In genomic region chr9:70911791-70912190, GRCh38 we compare ENCODE assay signal across 27 cellular contexts.
"Had no signal": no experiment of that assay in that cellular context is flagged by ENCODE, and none has a peak within 500 bp of the region (broad histone marks: within the 10 kb centered on the region; RNA-seq: fewer than 3 reads in every experiment).

No MANE protein-coding gene starts in this region.

- FAIRE-seq: small intestine, urothelium cell line had no signal

- H3K27me3 ChIP-seq: neural progenitor cell, ovary, right lobe of liver, sigmoid colon, suprapubic skin, testis, tibial nerve, upper lobe of left lung, vagina had no signal

- ATAC-seq: naive thymus-derived CD4-positive, alpha-beta T cell; natural killer cell; psoas muscle; right cardiac atrium; right lobe of liver; stimulated activated effector memory CD8-positive, alpha-beta T cell treated with anti-CD3 and anti-CD28 coated beads, Interleukin-12 subunit alpha, Interleukin-12 subunit beta, amount 100 ng/mL, for 72 hours; stimulated activated naive B cell treated with anti-CD40 and anti-IgM and Interleukin-4, amounts not matched to agents 10 μg/mL and 1 μg/mL and 100 μg/mL, for 72 hours; stimulated activated naive CD8-positive, alpha-beta T cell treated with anti-CD3 and anti-CD28 coated beads, Interleukin-15, amount 100 ng/mL, for 72 hours had no signal

- H3K4me3 ChIP-seq: neural progenitor cell, ovary, psoas muscle, right lobe of liver, sigmoid colon, suprapubic skin, testis, tibial nerve, upper lobe of left lung, vagina had no signal

- H3K27ac ChIP-seq: neural progenitor cell, ovary, parathyroid adenoma, psoas muscle, right lobe of liver, sigmoid colon, suprapubic skin, testis, tibial nerve, upper lobe of left lung, vagina had no signal

- H3K9me3 ChIP-seq: ovary, psoas muscle, right lobe of liver, sigmoid colon, suprapubic skin, testis, tibial nerve, upper lobe of left lung, vagina had no signal

- H3K4me1 ChIP-seq: neural progenitor cell, parathyroid adenoma, psoas muscle, right lobe of liver, sigmoid colon, suprapubic skin, testis, tibial nerve, upper lobe of left lung, vagina had no signal

- H3K36me3 ChIP-seq: neural progenitor cell, ovary, right lobe of liver, sigmoid colon, suprapubic skin, tibial nerve, upper lobe of left lung, vagina had no signal

- DNase-seq: naive thymus-derived CD4-positive, alpha-beta T cell; natural killer cell; occipital lobe; ovary; posterior cingulate gyrus; psoas muscle; right cardiac atrium; right lobe of liver; sigmoid colon; small intestine; stimulated activated CD4-positive, alpha-beta T cell treated with anti-CD3 and anti-CD28 coated beads, Interleukin-15, amount 100 ng/mL, for 24 hours; stimulated activated CD4-positive, alpha-beta T cell treated with anti-CD3 and anti-CD28 coated beads, Interleukin-2, amount 100 ng/mL, for 24 hours; stimulated activated CD4-positive, alpha-beta T cell treated with anti-CD3 and anti-CD28 coated beads, Interleukin-2, amount 100 ng/mL, for 48 hours; stimulated activated CD4-positive, alpha-beta T cell treated with anti-CD3 and anti-CD28 coated beads, Interleukin-4, amount 100 ng/mL, for 24 hours; stimulated activated naive B cell treated with anti-CD40 and anti-IgM and Interleukin-4, amounts not matched to agents 10 μg/mL and 1 μg/mL and 100 μg/mL, for 72 hours; stimulated activated naive CD4-positive, alpha-beta T cell treated with Interleukin-2 at 50 U/mL for 16 hours; stimulated activated naive CD8-positive, alpha-beta T cell treated with anti-CD3 and anti-CD28 coated beads, Interleukin-15, amount 100 ng/mL, for 72 hours; testis; trophoblast cell; upper lobe of left lung had no signal
